In genomic region chr15:69463182-69463756, GRCh38 we compare ENCODE assay signal across 8 cellular contexts. TPM values are rescaled to one million over a fixed set of nuclear protein-coding genes. Genes with fewer than 3 reads are reported as not detected.
A peak's percentile ranks its signal among the peaks of the same experiment; 100 is the strongest.
DNase-seq lines count a peak whose midpoint lies in the region; ATAC-seq and TF ChIP-seq lines count a peak whose summit lies in the region.

No MANE protein-coding gene starts in this region.

- peak overlapping the region; percentile 83 for H4K5ac ChIP-seq in IMR-90 (ENCODE audit: low read depth, low read length)

- no peak for TF ChIP-seq RAD21 in IMR-90 (IDR thresholded peaks at IDR 0.05; ENCODE audit: low read length)

- no peaks in the 10 kb centered on the region for H3K36me3 ChIP-seq in A673 (ENCODE audit: insufficient read depth, low read length, poor library complexity, severe bottlenecking)
- H3K36me3 ChIP-seq in IMR-90 (ENCODE audit: control insufficient read depth, insufficient read depth, low read length) = no peaks in the 10 kb centered on the region
- H3K36me3 ChIP-seq in mucosa of descending colon (ENCODE audit: low read depth) = peaks cover 3% of the 10 kb centered on the region

- POLR2A ChIA-PET in A673 (lab: Charles Lee; ENCODE audit: low non-redundant PET) (no interaction called here), IMR-90 (lab: Charles Lee; ENCODE audit: unreplicated experiment) (interaction anchor here (0.6 to 1.8 kb wide), 2 partner anchors 10 to 390 kb away, joined by 3 to 17 read pairs; partner anchors contain the start of gene RPLP1)

- peak overlapping the region; percentile 91 for H3K14ac ChIP-seq in IMR-90 (replicated peaks; ENCODE audit: low read depth, low read length)

- H3K4me1 ChIP-seq in A673 (ENCODE audit: insufficient read depth, low read length, poor library complexity, severe bottlenecking) = peaks cover 3% of the 10 kb centered on the region
- H3K4me1 ChIP-seq in IMR-90 (ENCODE audit: control insufficient read depth, insufficient read depth, low read length) = peaks cover 10% of the 10 kb centered on the region
- H3K4me1 ChIP-seq in mucosa of descending colon (ENCODE audit: low read depth) = peaks cover 23% of the 10 kb centered on the region

- H3K79me1 ChIP-seq in IMR-90 (ENCODE audit: low read depth in 1 of 2, low read length in 2 of 2) = peaks cover 7 to 10% of the 10 kb centered on the region in 2 experiments

- peak overlapping the region; percentile 70 for H4K91ac ChIP-seq in IMR-90 (ENCODE audit: insufficient read depth, low read depth, low read length)

- H2BK5ac ChIP-seq in IMR-90 (ENCODE audit: low read depth, low read length, poor library complexity, severe bottlenecking) = peak overlapping the region; percentile 74

- no peak for TF ChIP-seq POLR2A in IMR-90 (IDR thresholded peaks at IDR 0.05; ENCODE audit: low read depth, low read length)

- H2AK9ac ChIP-seq in IMR-90 (replicated peaks; ENCODE audit: low read depth, low read length, poor library complexity) = peak overlapping the region; percentile 5

- H3K18ac ChIP-seq in IMR-90 (ENCODE audit: low read depth, low read length) = peak overlapping the region; percentile 85

- H3K27ac ChIP-seq in A673 (ENCODE audit: low read depth, low read length, poor library complexity, severe bottlenecking) (peak overlapping the region; percentile 75), IMR-90 (ENCODE audit: insufficient read depth, low read length) (peak overlapping the region; percentile 80), caudate nucleus (ENCODE audit: low read depth, low read length) (peak overlapping the region; percentile 97)

- in situ Hi-C loops in IMR-90 (cut with MboI; ENCODE audit: low sequenced_read_pairs) = no loop called here

- dilution Hi-C loops in IMR-90 (cut with HindIII; ENCODE audit: low sequenced_read_pairs, unreplicated experiment) = no loop called here

- 0% methylated on average over 1 of the region's 13 CpGs; no CpG with 5 or more reads in 1 of the 2 experiments for WGBS in IMR-90 (ENCODE audit: extremely low coverage in 2 of 2, insufficient read length in 1 of 2), 2 experiments

- H3K4ac ChIP-seq in IMR-90 (ENCODE audit: low read depth, low read length) = peak overlapping the region; percentile 78

- H2AK5ac ChIP-seq in IMR-90 (ENCODE audit: low read depth, low read length) = peak overlapping the region; percentile 11; the same call in 1 of the 2 replicates

- peak overlapping the region; percentile 80 for H3K23ac ChIP-seq in IMR-90 (ENCODE audit: low read depth, low read length)

- peak overlapping the region; percentile 43 for H3K4me3 ChIP-seq in A673 (ENCODE audit: low read depth, low read length, poor library complexity, severe bottlenecking)
- peak overlapping the region; percentile 45 for H3K4me3 ChIP-seq in IMR-90 (ENCODE audit: insufficient read depth, low read depth, low read length)
- H3K4me3 ChIP-seq in mucosa of descending colon = peak overlapping the region; percentile 19

- intact Hi-C loops in A673 (cut with micrococcal nuclease; ENCODE audit: unreplicated experiment) (no loop called here), IMR-90 (cut with micrococcal nuclease) (no loop called here), mucosa of descending colon (cut with DNase I, micrococcal nuclease) (no loop called here)

- CTCF ChIA-PET in A673 (lab: Charles Lee) = interaction anchor here (0.6 to 1.2 kb wide), 5 partner anchors 15 to 1011 kb away, joined by 3 read pairs; no protein-coding TSS in a partner anchor
- CTCF ChIA-PET in IMR-90 (lab: Yijun Ruan, JAX) = interaction anchor here (0.9 to 1.8 kb wide), 10 partner anchors 8 to 1259 kb away, joined by 3 to 11 read pairs (median 4); partner anchors contain the start of gene RPLP1

- DNase-seq in A673 (ENCODE audit: low spot score) = no peak
- DNase-seq in IMR-90 = no peak
- DNase-seq in caudate nucleus (lab: John Stamatoyannopoulos, UW) = peak in 2 of 61 donors; percentile 48 to 74
- DNase-seq in mucosa of descending colon = no peak
- no peak for DNase-seq in central memory CD4-positive, alpha-beta T cell
- DNase-seq in SIG-M5 (lab: John Stamatoyannopoulos, UW) = no peak
- no peak for DNase-seq in COR-L47 (lab: John Stamatoyannopoulos, UW)

- H3K27me3 ChIP-seq in A673 (replicated peaks; ENCODE audit: insufficient read depth, low read depth, low read length, poor library complexity) (no peaks in the 10 kb centered on the region), IMR-90 (ENCODE audit: control insufficient read depth, insufficient read depth, low read length) (no peaks in the 10 kb centered on the region)

- peak overlapping the region; percentile 82; the same call in 2 of the 3 replicates for H2BK15ac ChIP-seq in IMR-90 (ENCODE audit: low read depth, low read length)

- H3K9ac ChIP-seq in IMR-90 (ENCODE audit: low read depth, low read length) = peak overlapping the region; percentile 83

- peak overlapping the region; percentile 11; the same call in 1 of the 2 replicates for H2BK20ac ChIP-seq in IMR-90 (ENCODE audit: low read depth, low read length)

- BruUV-seq in A673 (replicated peaks; lab: Mats Ljungman, UMichigan) (TSS peak; percentile 50), IMR-90 (replicated peaks; lab: Mats Ljungman, UMichigan) (no TSS peak)

- ATAC-seq in IMR-90 (ENCODE audit: low read depth) = no peak
- ATAC-seq in mucosa of descending colon = no peak
- no peak for ATAC-seq in HG03280 (IDR thresholded peaks at IDR 0.05; ENCODE audit: unreplicated experiment)

- no peaks in the 10 kb centered on the region for H3K9me3 ChIP-seq in A673 (ENCODE audit: low read depth, low read length, poor library complexity, severe bottlenecking)
- no peaks in the 10 kb centered on the region for H3K9me3 ChIP-seq in IMR-90 (ENCODE audit: control insufficient read depth, insufficient read depth, low read length)
- no peaks in the 10 kb centered on the region for H3K9me3 ChIP-seq in mucosa of descending colon

- no peaks in the 10 kb centered on the region for H4K20me1 ChIP-seq in IMR-90 (ENCODE audit: insufficient read depth, low read length)

- peaks cover 9% of the 10 kb centered on the region; the same call in 1 of the 2 replicates for H3K9me1 ChIP-seq in IMR-90 (ENCODE audit: insufficient read depth, low read length)

- peak overlapping the region; percentile 75 for H3K56ac ChIP-seq in IMR-90 (ENCODE audit: extremely low read depth, insufficient read depth, low read length)

- H3K4me2 ChIP-seq in IMR-90 (ENCODE audit: low read depth, low read length) = peak overlapping the region; percentile 89

- TF ChIP-seq CTCF in A673 (conservative IDR thresholded peaks at IDR 0.05; ENCODE audit: low read depth, low read length) = no peak
- TF ChIP-seq CTCF in IMR-90 (conservative IDR thresholded peaks at IDR 0.05; ENCODE audit: low read depth, low read length) = no peak
- no peak for TF ChIP-seq CTCF in mucosa of descending colon (IDR thresholded peaks at IDR 0.05)

- H4K8ac ChIP-seq in IMR-90 (ENCODE audit: low read depth in 2 of 2, low read length in 2 of 2) = peak overlapping the region; percentile 86 to 93

- peak overlapping the region; percentile 88 for H2AFZ ChIP-seq in IMR-90 (replicated peaks; ENCODE audit: low read length, poor library complexity)

- H2BK120ac ChIP-seq in IMR-90 (ENCODE audit: low read depth, low read length) = peak overlapping the region; percentile 66

TF ChIP-seq in IMR-90, 13 proteins besides CTCF, POLR2A, EP300 and RAD21:
- no peak for TF ChIP-seq MAFK (IDR thresholded peaks at IDR 0.05; ENCODE audit: low read depth, low read length)
- no peak for TF ChIP-seq SMC3 (IDR thresholded peaks at IDR 0.05; ENCODE audit: low read depth, low read length)
- no peak for TF ChIP-seq CEBPB (IDR thresholded peaks at IDR 0.05; ENCODE audit: low read depth, low read length)
- no peak for TF ChIP-seq RCOR1 (IDR thresholded peaks at IDR 0.05; ENCODE audit: insufficient replicate concordance, low read length)
- no peak for TF ChIP-seq BHLHE40 (IDR thresholded peaks at IDR 0.05; ENCODE audit: low read depth, low read length)
- TF ChIP-seq CHD1 (IDR thresholded peaks at IDR 0.05; ENCODE audit: low read depth, low read length) = no peak
- no peak for TF ChIP-seq MXI1 (IDR thresholded peaks at IDR 0.05; ENCODE audit: borderline replicate concordance, low read depth, low read length)
- TF ChIP-seq ELK1 (IDR thresholded peaks at IDR 0.05; ENCODE audit: borderline replicate concordance, low read depth, low read length) = no peak
- TF ChIP-seq FOS (IDR thresholded peaks at IDR 0.05; ENCODE audit: low read depth, low read length) = no peak
- TF ChIP-seq NFE2L2 (IDR thresholded peaks at IDR 0.05; ENCODE audit: low read depth, low read length) = no peak
- no peak for TF ChIP-seq RFX5 (IDR thresholded peaks at IDR 0.05; ENCODE audit: low read depth, low read length)
- no peak for TF ChIP-seq MAZ (IDR thresholded peaks at IDR 0.05; ENCODE audit: borderline replicate concordance, low read depth, low read length)
- TF ChIP-seq USF2 (IDR thresholded peaks at IDR 0.05; ENCODE audit: low read depth, low read length) = no peak

RNA-seq across cellular contexts. Expression of gene RPLP1, which starts 10.7 kb away (rescaled TPM):
- total RNA-seq in A673 (2021) = 1,496 and 1,613 TPM in 2 replicates
- 97.0 and 132 TPM in 2 replicates for total RNA-seq in IMR-90 (2012; rRNA removed)
- 1,440 and 1,469 TPM in 2 replicates for polyA plus RNA-seq in IMR-90 (2012; rRNA removed)
- polyA plus RNA-seq in IMR-90 (2012; cell fraction: cytosol; rRNA removed) = 865 and 2,195 TPM in 2 replicates
- polyA plus RNA-seq in IMR-90 (2012; cell fraction: nucleus; rRNA removed; ENCODE audit: low replicate concordance) = 449 and 618 TPM in 2 replicates
- 1,000 to 10,000 TPM; 1,139 to 1,221 (median 1,218) TPM for total RNA-seq in mucosa of descending colon

RNA-seq across cellular contexts. Expression of gene KIF23, which starts 49.1 kb away (rescaled TPM):
- total RNA-seq in A673 (2021) (124 TPM in 2 replicates), IMR-90 (2012; rRNA removed) (56.1 and 70.5 TPM in 2 replicates), mucosa of descending colon (10 to 100 TPM in 1 of 3 donors, 1 to 10 TPM in 2; 3.1 to 11.2 (median 4.4) TPM)
- polyA plus RNA-seq in IMR-90 (2012; rRNA removed) = 34.1 and 37.7 TPM in 2 replicates
- polyA plus RNA-seq in IMR-90 (2012; cell fraction: cytosol; rRNA removed) = 5.0 and 16.1 TPM in 2 replicates
- 8.1 and 50.9 TPM in 2 replicates for polyA plus RNA-seq in IMR-90 (2012; cell fraction: nucleus; rRNA removed; ENCODE audit: low replicate concordance)
